36 cellular contexts compared by ENCODE assay signal in genomic region chr16:84293406-84293805, GRCh38. TPM values are rescaled to one million over a fixed set of nuclear protein-coding genes. Genes with fewer than 3 reads are reported as not detected.
"Had no signal": no experiment of that assay in that cellular context is flagged by ENCODE, and none has a peak within 500 bp of the region (broad histone marks: within the 10 kb centered on the region; RNA-seq: fewer than 3 reads in every experiment).

No MANE protein-coding gene starts in this region.

- H3K27me3 ChIP-seq: SJCRH30 had no signal

- H3K36me3 ChIP-seq: brain microvascular endothelial cell, SJCRH30, WERI-Rb-1 had no signal

- H3K4me3 ChIP-seq: SJCRH30, SK-N-MC had no signal

- ATAC-seq: activated CD8-positive, alpha-beta T cell treated with anti-CD3 and anti-CD28 coated beads for 36 hours; activated T-cell treated with anti-CD3 and anti-CD28 coated beads, Interleukin-2, amount 50 U/mL, for 72 hours; activated T-helper 17 cell treated with anti-CD3 and anti-CD28 coated beads, Interleukin-2, amount 50 U/mL, for 72 hours; Panc1 had no signal

- H3K27ac ChIP-seq: brain microvascular endothelial cell, SJCRH30, SK-N-MC, WERI-Rb-1 had no signal

- H3K9me3 ChIP-seq: SJCRH30 had no signal

- DNase-seq: activated CD4-positive, alpha-beta T cell treated with anti-CD3 and anti-CD28 coated beads for 1 hour; activated CD4-positive, alpha-beta T cell treated with anti-CD3 and anti-CD28 coated beads for 48 hours; activated CD4-positive, alpha-beta T cell treated with anti-CD3 and anti-CD28 coated beads, Interleukin-2, amount 50 U/mL, for 4 hours; activated CD4-positive, CD25-positive, alpha-beta regulatory T cell; activated CD8-positive, alpha-beta T cell treated with anti-CD3 and anti-CD28 coated beads for 36 hours; activated effector memory CD4-positive, alpha-beta T cell treated with anti-CD3 and anti-CD28 coated beads, Interleukin-2, amount 50 U/mL, for 16 hours; activated naive CD4-positive, alpha-beta T cell; activated naive CD4-positive, alpha-beta T cell treated with anti-CD3 and anti-CD28 coated beads, Interleukin-2, amount 50 U/mL, for 16 hours; activated naive CD8-positive, alpha-beta T cell treated with anti-CD3 and anti-CD28 coated beads for 36 hours; activated T-cell treated with anti-CD3 and anti-CD28 coated beads, Interleukin-2, amount 50 U/mL, for 1 hour; activated T-cell treated with anti-CD3 and anti-CD28 coated beads, Interleukin-2, amount 50 U/mL, for 72 hours; amniotic stem cell; aorta; brain microvascular endothelial cell; central memory CD4-positive, alpha-beta T cell; Karpas-422; NCI-H1105; NCI-H1436; NCI-H1694; NCI-H1930; NCI-H2081 treated with DMSO at 0.1 percent for 48 hours; NCI-H345; NCI-H524 treated with DMSO at 0.1 percent for 48 hours; SHP77; SJCRH30; T1000; WERI-Rb-1 had no signal

RNA-seq across cellular contexts. Expression of gene WFDC1, which starts 1.3 kb away (rescaled TPM):
- total RNA-seq: activated CD8-positive, alpha-beta memory T cell treated with anti-CD3 and anti-CD28 coated beads for 36 hours; activated CD8-positive, alpha-beta T cell treated with anti-CD3 and anti-CD28 coated beads for 36 hours; activated naive CD8-positive, alpha-beta T cell treated with anti-CD3 and anti-CD28 coated beads for 36 hours; activated T-cell treated with anti-CD3 and anti-CD28 coated beads, Interleukin-2, amount 50 U/mL, for 72 hours; MCF 10A; NCI-H460; RPMI7951; T-helper 1 cell treated with Interleukin-12 subunit alpha and Interleukin-12 subunit beta and Interleukin-4 antibody, amounts not matched to agents 30 ng/mL and 1 ng/mL, for 36 hours; T-helper 2 cell treated with Interferon-gamma antibody and Interleukin-4, amounts not matched to agents 100 ng/mL and 5 ng/mL, for 36 hours had no signal

RNA-seq across cellular contexts. Expression of gene KCNG4, which starts 53.6 kb away (rescaled TPM):
- total RNA-seq: activated CD8-positive, alpha-beta memory T cell treated with anti-CD3 and anti-CD28 coated beads for 36 hours; activated CD8-positive, alpha-beta T cell treated with anti-CD3 and anti-CD28 coated beads for 36 hours; activated naive CD8-positive, alpha-beta T cell treated with anti-CD3 and anti-CD28 coated beads for 36 hours; activated T-cell treated with anti-CD3 and anti-CD28 coated beads, Interleukin-2, amount 50 U/mL, for 72 hours; activated T-helper 17 cell treated with anti-CD3 and anti-CD28 coated beads, Interleukin-2, amount 50 U/mL, for 72 hours; aorta; MCF 10A; RPMI7951; T-helper 1 cell treated with Interleukin-12 subunit alpha and Interleukin-12 subunit beta and Interleukin-4 antibody, amounts not matched to agents 30 ng/mL and 1 ng/mL, for 36 hours; T-helper 2 cell treated with Interferon-gamma antibody and Interleukin-4, amounts not matched to agents 100 ng/mL and 5 ng/mL, for 36 hours had no signal
